Comparison of ENCODE assay signal across 21 cellular contexts in genomic region chr3:171821061-171821460, GRCh38. TPM values are rescaled to one million over a fixed set of nuclear protein-coding genes. Genes with fewer than 3 reads are reported as not detected.
DNase-seq lines count a peak whose midpoint lies in the region; ATAC-seq, FAIRE-seq and TF ChIP-seq lines count a peak whose summit lies in the region.
"Had no signal": no experiment of that assay in that cellular context is flagged by ENCODE, and none has a peak within 500 bp of the region (broad histone marks: within the 10 kb centered on the region; RNA-seq: fewer than 3 reads in every experiment).

No MANE protein-coding gene starts in this region.

- peak; percentile 48 for DNase-seq in NCI-H226
- no peak for DNase-seq in K562 (ENCODE audit: extremely low read depth in 1 of 4, low spot score in 3 of 4)
- no peak for DNase-seq in keratinocyte (ENCODE audit: low read depth, low spot score)
- DNase-seq in smooth muscle cell (lab: John Stamatoyannopoulos, UW; ENCODE audit: unreplicated experiment): no peak
- DNase-seq in HEK293T (ENCODE audit: extremely low spot score): no peak
- no peak for DNase-seq in KBM-7
- DNase-seq: 8988T; CD4-positive, alpha-beta memory T cell; DMS153; DMS79; GDM1; H9 had no signal

- H3K9me1 ChIP-seq in K562 (ENCODE audit: control insufficient read depth, insufficient read depth, low read length): no peaks in the 10 kb centered on the region
- no peaks in the 10 kb centered on the region for H3K9me1 ChIP-seq in keratinocyte (ENCODE audit: control insufficient read depth, extremely low read depth, insufficient read depth, low read length)

- H3K36me3 ChIP-seq in K562 (ENCODE audit: control insufficient read depth, insufficient read depth, low read length): no peaks in the 10 kb centered on the region
- no peaks in the 10 kb centered on the region for H3K36me3 ChIP-seq in keratinocyte (ENCODE audit: control insufficient read depth in 2 of 2, extremely low read depth in 1 of 2, insufficient read depth in 2 of 2, low read length in 2 of 2)
- no peaks in the 10 kb centered on the region for H3K36me3 ChIP-seq in smooth muscle cell (ENCODE audit: low read depth)
- H3K36me3 ChIP-seq: BLaER1 had no signal

- TF ChIP-seq EP300 in K562 (IDR thresholded peaks at IDR 0.05; ENCODE audit: low read length): no peak

- H3K27ac ChIP-seq in K562 (ENCODE audit: extremely low read depth, low read depth, low read length): no peak overlapping the region
- H3K27ac ChIP-seq in keratinocyte (ENCODE audit: control insufficient read depth, insufficient read depth, low read length): no peak overlapping the region
- H3K27ac ChIP-seq in smooth muscle cell (ENCODE audit: low read depth): peak overlapping the region; percentile 53
- H3K27ac ChIP-seq: BLaER1 had no signal

- in situ Hi-C loops in K562 (cut with MboI): no loop called here
- in situ Hi-C loops in KBM-7 (cut with MboI; ENCODE audit: low pct_unique_long_range_greater_than_20kb, low sequenced_read_pairs): no loop called here

- no peak overlapping the region for H3K4me2 ChIP-seq in K562 (ENCODE audit: insufficient read depth, low read length)
- H3K4me2 ChIP-seq in keratinocyte (ENCODE audit: control insufficient read depth, extremely low read depth, insufficient read depth, low read depth, low read length): no peak overlapping the region
- H3K4me2 ChIP-seq in smooth muscle cell: peak overlapping the region; percentile 3
- H3K4me2 ChIP-seq: BLaER1 had no signal

- no peak for TF ChIP-seq POLR2A in K562 (conservative IDR thresholded peaks at IDR 0.05)

- H3K79me2 ChIP-seq in K562 (ENCODE audit: control insufficient read depth, insufficient read depth, low read length) (no peaks in the 10 kb centered on the region), keratinocyte (ENCODE audit: control insufficient read depth, insufficient read depth, low read length) (no peaks in the 10 kb centered on the region), smooth muscle cell (ENCODE audit: low read depth) (no peaks in the 10 kb centered on the region)

- no peak for ATAC-seq in K562
- no peak for ATAC-seq in HG02885 (IDR thresholded peaks at IDR 0.05; ENCODE audit: poor library complexity, unreplicated experiment)

- 57% methylated on average over 3 of the region's 3 CpGs for WGBS in K562 (ENCODE audit: insufficient coverage, low coverage, missing lambda C conversion rate)
- 71% methylated on average over 3 of the region's 3 CpGs for WGBS in smooth muscle cell (ENCODE audit: low lambda C conversion rate)

- H3K27me3 ChIP-seq in K562 (ENCODE audit: control insufficient read depth in 2 of 2, insufficient read depth in 2 of 2, low read length in 2 of 2) (no peaks in the 10 kb centered on the region), keratinocyte (ENCODE audit: control insufficient read depth, extremely low read depth, insufficient read depth, low read length) (no peaks in the 10 kb centered on the region), smooth muscle cell (ENCODE audit: low read depth) (no peaks in the 10 kb centered on the region)
- H3K27me3 ChIP-seq: BLaER1 had no signal

- TF ChIP-seq CTCF in K562 (IDR thresholded peaks at IDR 0.05 in 2 of 3, conservative IDR thresholded peaks at IDR 0.05 in 1 of 3; ENCODE audit: insufficient read depth in 2 of 3, low read depth in 1 of 3, low read length in 3 of 3): no peak
- TF ChIP-seq CTCF in keratinocyte (optimal IDR thresholded peaks at IDR 0.05 in 1 of 3, IDR thresholded peaks at IDR 0.05 in 1 of 3, conservative IDR thresholded peaks at IDR 0.05 in 1 of 3; ENCODE audit: extremely low read depth in 1 of 3, insufficient read depth in 2 of 3, low read length in 3 of 3): no peak
- no peak for TF ChIP-seq CTCF in smooth muscle cell (IDR thresholded peaks at IDR 0.05; ENCODE audit: borderline replicate concordance, insufficient read depth, poor library complexity, severe bottlenecking)

- intact Hi-C loops in K562 (cut with micrococcal nuclease): no loop called here

- H3F3A ChIP-seq in smooth muscle cell (ENCODE audit: low read depth): peaks cover 27% of the 10 kb centered on the region

- H2AFZ ChIP-seq in K562 (ENCODE audit: low read depth, low read length) (peak overlapping the region; percentile 34; the same call in 1 of the 2 replicates), keratinocyte (ENCODE audit: control insufficient read depth, low read length) (peak overlapping the region; percentile 43), smooth muscle cell (ENCODE audit: low read depth) (peak overlapping the region; percentile 26)

- CTCF ChIA-PET in K562 (lab: Yijun Ruan, JAX; ENCODE audit: low intra/inter-chr PET ratio): no interaction called here
- CTCF ChIA-PET in HEK293T (lab: Yijun Ruan, JAX): no interaction called here

- H3K4me1 ChIP-seq in K562 (replicated peaks in 1 of 2; ENCODE audit: control insufficient read depth in 2 of 2, insufficient read depth in 2 of 2, low read length in 2 of 2) (peaks cover 0 to 6% of the 10 kb centered on the region in 2 experiments; a peak in 2 of 5 replicates), keratinocyte (ENCODE audit: control insufficient read depth, extremely low read depth, insufficient read depth, low read length) (no peaks in the 10 kb centered on the region), smooth muscle cell (ENCODE audit: low read depth) (peaks cover 7% of the 10 kb centered on the region)
- H3K4me1 ChIP-seq: BLaER1 had no signal

- H3K9me3 ChIP-seq in K562 (replicated peaks; ENCODE audit: control insufficient read depth, insufficient read depth, low read depth, low read length) (no peaks in the 10 kb centered on the region), keratinocyte (ENCODE audit: control insufficient read depth, low read depth, low read length) (no peaks in the 10 kb centered on the region), smooth muscle cell (replicated peaks; ENCODE audit: low read depth) (no peaks in the 10 kb centered on the region)

- POLR2A ChIA-PET in K562 (lab: Yijun Ruan, JAX) (interaction anchor here (1.9 kb wide), 1 partner anchor 9 kb away, joined by 4 read pairs; no protein-coding TSS in a partner anchor), HEK293T (lab: Yijun Ruan, JAX) (no interaction called here)

- H3K9ac ChIP-seq in K562 (ENCODE audit: insufficient read depth in 1 of 2, low read depth in 2 of 2, low read length in 2 of 2) (no peak overlapping the region), keratinocyte (ENCODE audit: control insufficient read depth, extremely low read depth, insufficient read depth, low read length) (no peak overlapping the region), smooth muscle cell (ENCODE audit: low read depth) (no peak overlapping the region)
- H3K9ac ChIP-seq: BLaER1 had no signal

- H3K4me3 ChIP-seq in K562: no peak overlapping the region
- no peak overlapping the region for H3K4me3 ChIP-seq in keratinocyte (ENCODE audit: control insufficient read depth in 2 of 3, extremely low read depth in 1 of 3, insufficient read depth in 2 of 3, low read depth in 1 of 3, low read length in 3 of 3)
- no peak overlapping the region for H3K4me3 ChIP-seq in smooth muscle cell
- H3K4me3 ChIP-seq: BLaER1 had no signal

- dilution Hi-C loops in keratinocyte (cut with MboI; ENCODE audit: extremely low pct_ligation_motif_present, low sequenced_read_pairs): no loop called here

- no peak for FAIRE-seq in K562 (lab: Jason Lieb, UNC)
- FAIRE-seq in keratinocyte (lab: Jason Lieb, UNC): no peak
- FAIRE-seq: GM12892, GM18507, H1 had no signal

- no TSS peak for BruUV-seq in K562 (replicated peaks; lab: Mats Ljungman, UMichigan)

- H4K20me1 ChIP-seq in K562 (replicated peaks; ENCODE audit: control insufficient read depth, insufficient read depth, low read length) (no peaks in the 10 kb centered on the region), keratinocyte (ENCODE audit: control insufficient read depth, extremely low read depth, insufficient read depth, low read length) (no peaks in the 10 kb centered on the region), smooth muscle cell (ENCODE audit: low read depth) (no peaks in the 10 kb centered on the region)
- H4K20me1 ChIP-seq: BLaER1 had no signal

- TF ChIP-seq RAD21 in K562 (CRISPR knock-in tag; conservative IDR thresholded peaks at IDR 0.05 in 1 of 2, IDR thresholded peaks at IDR 0.05 in 1 of 2): no peak

RNA-seq across cellular contexts. Expression of gene PLD1, which starts 10.8 kb away (rescaled TPM):
- total RNA-seq in K562 (2011; cell fraction: chromatin; rRNA removed; ENCODE audit: low replicate concordance): 32.1 and 98.0 TPM in 2 replicates
- 14.3 and 46.8 TPM in 2 replicates for total RNA-seq in K562 (2011; cell fraction: nucleolus; rRNA removed)
- 49.3 and 80.7 TPM in 2 replicates for total RNA-seq in K562 (2011; cell fraction: nucleoplasm; rRNA removed)
- total RNA-seq in K562 (2014; rRNA removed): 8.4 and 11.6 TPM in 2 replicates
- 18.7 and 22.5 TPM in 2 replicates for total RNA-seq in K562 (2014; rRNA removed; fragmentation: Illumina TruSeq; extraction: Trizol)
- 16.6 and 17.7 TPM in 2 replicates for total RNA-seq in K562 (2015; rRNA removed; fragmentation: Illumina TruSeq; extraction: Trizol)
- 20.0 and 28.8 TPM in 2 replicates for total RNA-seq in K562 (2021)
- polyA plus RNA-seq in K562 (2011; rRNA removed): 11.7 and 17.9 TPM in 2 replicates
- 5.8 and 10.9 TPM in 2 replicates for polyA plus RNA-seq in K562 (2011; cell fraction: cytosol; rRNA removed)
- polyA plus RNA-seq in K562 (2011; cell fraction: nucleus; rRNA removed): 15.4 and 17.7 TPM in 2 replicates
- polyA plus RNA-seq in K562 (2012): 14.2 and 49.0 TPM in 2 replicates
- 18.6 TPM in 2 replicates for polyA plus RNA-seq in K562 (2014; fragmentation: Illumina TruSeq; extraction: Trizol)
- 10 to 100 TPM; 25.3 to 26.1 TPM for polyA plus RNA-seq in K562 (2014; fragmentation: Nextera tagmentation; extraction: Ambion mirVana)
- polyA plus RNA-seq in K562 (2014; rRNA removed): 11.4 and 16.3 TPM in 2 replicates
- polyA minus RNA-seq in K562 (2011; rRNA and poly(A)+ RNA removed): 27.6 and 30.9 TPM in 2 replicates
- 7.2 and 8.4 TPM in 2 replicates for polyA minus RNA-seq in K562 (2011; cell fraction: cytosol; rRNA and poly(A)+ RNA removed)
- polyA minus RNA-seq in K562 (2011; cell fraction: nucleus; rRNA and poly(A)+ RNA removed): 15.3 and 32.3 TPM in 2 replicates
- 8.1 to 18.1 TPM (median 14.7 TPM) in 3 replicates for polyA plus RNA-seq in keratinocyte
- polyA plus RNA-seq in keratinocyte (2011; ENCODE audit: low read depth): 8.5 TPM
- polyA plus RNA-seq in keratinocyte (2011; cell fraction: cytosol; rRNA removed): 5.1 and 9.8 TPM in 2 replicates
- 27.1 and 28.4 TPM in 2 replicates for polyA plus RNA-seq in keratinocyte (2011; cell fraction: nucleus; rRNA removed)
- 6.1 and 9.3 TPM in 2 replicates for polyA plus RNA-seq in keratinocyte (2012; ENCODE audit: low replicate concordance)
- 3.9 to 67.5 TPM (median 38.3 TPM) in 3 replicates for polyA minus RNA-seq in keratinocyte
- 5.9 TPM for polyA minus RNA-seq in keratinocyte (2011; cell fraction: cytosol; rRNA and poly(A)+ RNA removed)
- polyA minus RNA-seq in keratinocyte (2011; cell fraction: nucleus; rRNA and poly(A)+ RNA removed): 51.8 and 109 TPM in 2 replicates
- total RNA-seq in smooth muscle cell: 33.8 and 36.1 TPM in 2 replicates
- 15.2 and 15.6 TPM in 2 replicates for polyA plus RNA-seq in smooth muscle cell

RNA-seq across cellular contexts. Expression of gene TMEM212, which starts 22.1 kb away (rescaled TPM):
- not detected in 2 replicates for total RNA-seq in K562 (2011; cell fraction: chromatin; rRNA removed; ENCODE audit: low replicate concordance)
- total RNA-seq in K562 (2011; cell fraction: nucleolus; rRNA removed): not detected in 2 replicates
- total RNA-seq in K562 (2011; cell fraction: nucleoplasm; rRNA removed): not detected in 2 replicates
- total RNA-seq in K562 (2014; rRNA removed) (not detected in 2 replicates), K562 (2014; rRNA removed; fragmentation: Illumina TruSeq; extraction: Trizol) (not detected in 2 replicates), K562 (2015; rRNA removed; fragmentation: Illumina TruSeq; extraction: Trizol) (not detected in 2 replicates), K562 (2021) (not detected in 2 replicates), smooth muscle cell (not detected in 2 replicates)
- polyA plus RNA-seq in K562 (2011; rRNA removed) (not detected in 2 replicates), K562 (2014; fragmentation: Illumina TruSeq; extraction: Trizol) (not detected in 2 replicates), K562 (2014; fragmentation: Nextera tagmentation; extraction: Ambion mirVana) (not detected), K562 (2014; rRNA removed) (not detected in 2 replicates), keratinocyte (0.12 TPM in 1 of 3 replicates, not detected in the others), smooth muscle cell (not detected in 2 replicates)
- not detected in 2 replicates for polyA plus RNA-seq in K562 (2011; cell fraction: cytosol; rRNA removed)
- polyA plus RNA-seq in K562 (2011; cell fraction: nucleus; rRNA removed): not detected in 2 replicates
- polyA plus RNA-seq in K562 (2012): not detected in 2 replicates
- not detected in 2 replicates for polyA minus RNA-seq in K562 (2011; rRNA and poly(A)+ RNA removed)
- polyA minus RNA-seq in K562 (2011; cell fraction: cytosol; rRNA and poly(A)+ RNA removed): not detected in 2 replicates
- polyA minus RNA-seq in K562 (2011; cell fraction: nucleus; rRNA and poly(A)+ RNA removed): not detected in 2 replicates
- polyA plus RNA-seq in keratinocyte (2011; ENCODE audit: low read depth): not detected
- polyA plus RNA-seq in keratinocyte (2011; cell fraction: cytosol; rRNA removed): not detected in 2 replicates
- not detected in 2 replicates for polyA plus RNA-seq in keratinocyte (2011; cell fraction: nucleus; rRNA removed)
- not detected in 2 replicates for polyA plus RNA-seq in keratinocyte (2012; ENCODE audit: low replicate concordance)
- polyA minus RNA-seq in keratinocyte: not detected in 3 replicates
- not detected for polyA minus RNA-seq in keratinocyte (2011; cell fraction: cytosol; rRNA and poly(A)+ RNA removed)
- not detected in 2 replicates for polyA minus RNA-seq in keratinocyte (2011; cell fraction: nucleus; rRNA and poly(A)+ RNA removed)
- total RNA-seq: A673; CD4-positive, alpha-beta memory T cell; Daoy; H1; H9 had no signal
- polyA plus RNA-seq: AG04450; CD14-positive monocyte; CD4-positive, alpha-beta memory T cell; H1 had no signal
